7 cellular contexts compared by ENCODE assay signal in genomic region chr12:122894173-122895121, GRCh38. TPM values are rescaled to one million over a fixed set of nuclear protein-coding genes. Genes with fewer than 3 reads are reported as not detected.
DNase-seq lines count a peak whose midpoint lies in the region; ATAC-seq and TF ChIP-seq lines count a peak whose summit lies in the region.

No MANE protein-coding gene starts in this region.

- peak overlapping the region; percentile 60 for H3K4me2 ChIP-seq in KMS-11

- H3K79me2 ChIP-seq in KMS-11 (ENCODE audit: insufficient read depth, low read depth) = peaks cover 70% of the 10 kb centered on the region

- no peak overlapping the region for H2AFZ ChIP-seq in KMS-11 (ENCODE audit: low read depth)

- H3K36me3 ChIP-seq in KMS-11 (ENCODE audit: insufficient read depth) = no peaks in the 10 kb centered on the region
- H3K36me3 ChIP-seq in adipocyte (ENCODE audit: control insufficient read depth, insufficient read depth, low read length, severe bottlenecking) = no peaks in the 10 kb centered on the region

- TF ChIP-seq CTCF in KMS-11 (conservative IDR thresholded peaks at IDR 0.05; ENCODE audit: low read depth, low read length) = no peak

- H3K36me3 Mint-ChIP-seq in immature natural killer cell = no peaks in the 10 kb centered on the region
- H3K36me3 Mint-ChIP-seq in stimulated activated naive CD8-positive, alpha-beta T cell treated with anti-CD3 and anti-CD28 coated beads, Interleukin-15, Interleukin-2, amounts not matched to agents 100 ng/mL and 50 ng/mL, for 24 hours (ENCODE audit: low read depth) = peaks cover 18% of the 10 kb centered on the region

- no peak for ATAC-seq in GM21515 (IDR thresholded peaks at IDR 0.05; ENCODE audit: unreplicated experiment)
- ATAC-seq in GM21381 (IDR thresholded peaks at IDR 0.05; ENCODE audit: unreplicated experiment) = no peak
- no peak for ATAC-seq in GM19395 (IDR thresholded peaks at IDR 0.05; ENCODE audit: unreplicated experiment)

- H3K4me3 Mint-ChIP-seq in immature natural killer cell = peak overlapping the region; percentile 94 to 99 (median 97)
- peak overlapping the region; percentile 90 for H3K4me3 Mint-ChIP-seq in stimulated activated naive CD8-positive, alpha-beta T cell treated with anti-CD3 and anti-CD28 coated beads, Interleukin-15, Interleukin-2, amounts not matched to agents 100 ng/mL and 50 ng/mL, for 24 hours

- peaks cover 91 to 97% of the 10 kb centered on the region in 2 donors for H3K4me1 Mint-ChIP-seq in immature natural killer cell
- H3K4me1 Mint-ChIP-seq in stimulated activated naive CD8-positive, alpha-beta T cell treated with anti-CD3 and anti-CD28 coated beads, Interleukin-15, Interleukin-2, amounts not matched to agents 100 ng/mL and 50 ng/mL, for 24 hours (ENCODE audit: low read depth) = peaks cover 96% of the 10 kb centered on the region

- no peaks in the 10 kb centered on the region for H3K9me3 Mint-ChIP-seq in immature natural killer cell
- H3K9me3 Mint-ChIP-seq in stimulated activated naive CD8-positive, alpha-beta T cell treated with anti-CD3 and anti-CD28 coated beads, Interleukin-15, Interleukin-2, amounts not matched to agents 100 ng/mL and 50 ng/mL, for 24 hours = no peaks in the 10 kb centered on the region

- peak overlapping the region; percentile 99 to 100 (median 100) for H3K27ac Mint-ChIP-seq in immature natural killer cell
- peak overlapping the region; percentile 95 for H3K27ac Mint-ChIP-seq in stimulated activated naive CD8-positive, alpha-beta T cell treated with anti-CD3 and anti-CD28 coated beads, Interleukin-15, Interleukin-2, amounts not matched to agents 100 ng/mL and 50 ng/mL, for 24 hours

- H3K27me3 ChIP-seq in KMS-11 (ENCODE audit: insufficient read depth, low read depth) (no peaks in the 10 kb centered on the region), adipocyte (replicated peaks; ENCODE audit: control insufficient read depth, insufficient read depth, low read length) (no peaks in the 10 kb centered on the region)

- peaks cover 18 to 47% (median 31%) of the 10 kb centered on the region in 3 donors for H3K27me3 Mint-ChIP-seq in immature natural killer cell (ENCODE audit: low read depth in 3 of 3)
- H3K27me3 Mint-ChIP-seq in stimulated activated naive CD8-positive, alpha-beta T cell treated with anti-CD3 and anti-CD28 coated beads, Interleukin-15, Interleukin-2, amounts not matched to agents 100 ng/mL and 50 ng/mL, for 24 hours = no peaks in the 10 kb centered on the region

- H3K4me3 ChIP-seq in KMS-11 (IDR thresholded peaks at IDR 0.05; ENCODE audit: insufficient read depth, low read depth, low read length) (no peak overlapping the region), adipocyte (ENCODE audit: low read length) (peak overlapping the region; percentile 95)

- H3K4me1 ChIP-seq in KMS-11 (ENCODE audit: low read depth, poor library complexity, severe bottlenecking) (peaks cover 78% of the 10 kb centered on the region), adipocyte (ENCODE audit: control insufficient read depth, insufficient read depth, low read length) (peaks cover 47% of the 10 kb centered on the region)

- DNase-seq in adipocyte (ENCODE audit: low read depth) (no peak), immature natural killer cell (peak; percentile 51 to 63 (median 56))

- H3K9me3 ChIP-seq in adipocyte (ENCODE audit: control insufficient read depth, low read length) = no peaks in the 10 kb centered on the region

- H3K9ac ChIP-seq in KMS-11 = peak overlapping the region; percentile 94
- peak overlapping the region; percentile 95 for H3K9ac ChIP-seq in adipocyte (ENCODE audit: low read length)

- peak overlapping the region; percentile 89 for H3K27ac ChIP-seq in KMS-11

- no peaks in the 10 kb centered on the region for H4K20me1 ChIP-seq in KMS-11 (ENCODE audit: insufficient read depth)

RNA-seq across cellular contexts. Expression of gene VPS37B, which starts 1.5 kb away (rescaled TPM):
- 10 to 100 TPM; 39.5 to 70.1 (median 43.6) TPM for polyA plus RNA-seq in immature natural killer cell

RNA-seq across cellular contexts. Expression of gene HIP1R, which starts 59.2 kb away (rescaled TPM):
- 10 to 100 TPM in 1 of 3 donors, 1 to 10 TPM in 2; 4.4 to 14.6 (median 5.1) TPM for polyA plus RNA-seq in immature natural killer cell
